27 cellular contexts compared by ENCODE assay signal in the genomic region with DNA sequence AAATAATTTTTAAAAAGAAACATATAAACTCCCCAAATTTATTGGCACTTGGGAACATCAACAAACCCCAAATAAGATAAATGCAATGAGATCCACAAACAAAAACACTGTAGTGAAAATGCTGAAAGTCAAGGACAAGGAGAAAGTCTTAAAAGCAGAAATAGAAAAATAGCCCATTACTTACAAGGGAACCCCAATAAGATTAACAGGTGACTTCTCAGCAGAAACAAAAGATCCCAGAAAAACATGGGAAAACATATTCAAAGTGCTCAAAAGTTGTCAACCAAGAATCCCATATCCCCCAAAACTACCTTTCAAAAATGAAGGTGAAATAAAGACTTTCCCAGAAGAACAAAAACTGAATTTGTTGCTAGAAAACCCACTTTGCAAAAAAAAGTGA.
"Had no signal": no experiment of that assay in that cellular context is flagged by ENCODE, and none has a peak within 500 bp of the region (broad histone marks: within the 10 kb centered on the region; RNA-seq: fewer than 3 reads in every experiment).

No MANE protein-coding gene starts in this region.

- ATAC-seq: effector memory CD8-positive, alpha-beta T cell; esophagus mucosa; foreskin keratinocyte; gastrocnemius medialis; gastroesophageal sphincter; heart left ventricle; heart right ventricle had no signal

- DNase-seq: colonic mucosa; cortex of kidney; dermis blood vessel endothelial cell; dorsolateral prefrontal cortex; effector CD4-positive, alpha-beta T cell; effector CD8-positive, alpha-beta T cell; effector memory CD4-positive, alpha-beta T cell; effector memory CD8-positive, alpha-beta T cell; endodermal cell; erythroblast; esophagus squamous epithelium; foreskin fibroblast; foreskin keratinocyte; foreskin melanocyte; gastrocnemius medialis; glutamatergic neuron; head of caudate nucleus; heart left ventricle; heart right ventricle had no signal

- H3K9me3 ChIP-seq: colonic mucosa, gastrocnemius medialis had no signal

- H3K36me3 ChIP-seq: colonic mucosa, esophagus muscularis mucosa, esophagus squamous epithelium, gastrocnemius medialis, gastroesophageal sphincter, heart left ventricle, heart right ventricle had no signal

- FAIRE-seq: colon, endometrium, endothelial cell of umbilical vein had no signal

- H3K27ac ChIP-seq: colonic mucosa, coronary artery, dorsolateral prefrontal cortex, epithelial cell of prostate, esophagus muscularis mucosa, esophagus squamous epithelium, foreskin keratinocyte, gastrocnemius medialis, gastroesophageal sphincter, heart left ventricle, heart right ventricle had no signal

- H3K4me3 ChIP-seq: colonic mucosa, coronary artery, dorsolateral prefrontal cortex, esophagus muscularis mucosa, esophagus squamous epithelium, gastrocnemius medialis, gastroesophageal sphincter, heart left ventricle, heart right ventricle had no signal

- H3K4me1 ChIP-seq: colonic mucosa, esophagus muscularis mucosa, esophagus squamous epithelium, foreskin keratinocyte, gastrocnemius medialis, gastroesophageal sphincter, heart left ventricle, heart right ventricle had no signal
